18 cellular contexts compared by ENCODE assay signal in the genomic region with DNA sequence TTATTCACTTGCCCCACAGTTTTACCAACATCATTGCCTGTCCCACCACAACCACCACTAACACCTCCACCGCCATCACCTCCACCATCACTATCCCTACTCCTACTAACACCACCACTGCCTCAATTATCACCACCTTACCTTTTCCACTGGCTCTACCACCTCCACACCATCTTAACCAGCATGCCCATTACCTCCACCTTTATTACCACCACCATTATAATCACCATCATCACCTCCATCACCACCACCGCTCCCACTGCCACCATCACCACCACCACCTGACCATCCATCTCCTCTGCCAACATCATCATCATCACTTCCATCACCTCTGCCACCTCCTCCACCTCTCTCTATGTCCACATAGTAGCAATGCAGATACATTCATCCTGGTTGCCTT.
"Had no signal": no experiment of that assay in that cellular context is flagged by ENCODE, and none has a peak within 500 bp of the region (broad histone marks: within the 10 kb centered on the region; RNA-seq: fewer than 3 reads in every experiment).

No MANE protein-coding gene starts in this region.

- H3K4me3 Mint-ChIP-seq: activated CD4-positive, alpha-beta T cell treated with anti-CD3 and anti-CD28 coated beads, Interleukin-2, amount 10 ng/mL, durations not matched to agents 24 days and 14 days; activated CD8-positive, alpha-beta T cell treated with anti-CD3 and anti-CD28 coated beads, Interleukin-2, amount 10 ng/mL, durations not matched to agents 7 days and 5 days; activated naive CD8-positive, alpha-beta T cell treated with anti-CD3 and anti-CD28 coated beads, Interleukin-2, amount 10 ng/mL, durations not matched to agents 7 days and 5 days; activated T-cell treated with anti-CD3 and anti-CD28 coated beads, Interleukin-2, amount 50 U/mL, for 72 hours; dendritic cell treated with granulocyte-macrophage colony-stimulating factor and Interleukin-4, amounts not matched to agents 40 ng/mL and 50 ng/mL, for 4 days; stimulated activated naive CD8-positive, alpha-beta T cell treated with anti-CD3 and anti-CD28 coated beads, Interleukin-15, Interleukin-2, amounts not matched to agents 100 ng/mL and 50 ng/mL, for 24 hours; type B pancreatic cell had no signal

- H3K27me3 ChIP-seq: gastrocnemius medialis had no signal

- H3K36me3 Mint-ChIP-seq: activated naive CD8-positive, alpha-beta T cell treated with anti-CD3 and anti-CD28 coated beads, Interleukin-2, amount 10 ng/mL, durations not matched to agents 7 days and 5 days had no signal

- H3K9me3 ChIP-seq: gastrocnemius medialis, lower lobe of right lung had no signal

- H3K27ac Mint-ChIP-seq: activated CD4-positive, alpha-beta T cell treated with anti-CD3 and anti-CD28 coated beads, Interleukin-2, amount 10 ng/mL, durations not matched to agents 24 days and 14 days; activated CD8-positive, alpha-beta T cell treated with anti-CD3 and anti-CD28 coated beads, Interleukin-2, amount 10 ng/mL, durations not matched to agents 7 days and 5 days; activated naive CD8-positive, alpha-beta T cell treated with anti-CD3 and anti-CD28 coated beads, Interleukin-2, amount 10 ng/mL, durations not matched to agents 7 days and 5 days; activated T-cell treated with anti-CD3 and anti-CD28 coated beads, Interleukin-2, amount 50 U/mL, for 72 hours; dendritic cell treated with granulocyte-macrophage colony-stimulating factor and Interleukin-4, amounts not matched to agents 40 ng/mL and 50 ng/mL, for 4 days; stimulated activated naive CD8-positive, alpha-beta T cell treated with anti-CD3 and anti-CD28 coated beads, Interleukin-15, Interleukin-2, amounts not matched to agents 100 ng/mL and 50 ng/mL, for 24 hours; type B pancreatic cell had no signal

- H3K4me1 ChIP-seq: gastrocnemius medialis, lower lobe of right lung had no signal

- H3K9me3 Mint-ChIP-seq: activated CD4-positive, alpha-beta T cell treated with anti-CD3 and anti-CD28 coated beads, Interleukin-2, amount 10 ng/mL, durations not matched to agents 24 days and 14 days; activated naive CD8-positive, alpha-beta T cell treated with anti-CD3 and anti-CD28 coated beads, Interleukin-2, amount 10 ng/mL, durations not matched to agents 7 days and 5 days; dendritic cell treated with granulocyte-macrophage colony-stimulating factor and Interleukin-4, amounts not matched to agents 40 ng/mL and 50 ng/mL, for 4 days; type B pancreatic cell had no signal

- H3K27me3 Mint-ChIP-seq: dendritic cell treated with granulocyte-macrophage colony-stimulating factor and Interleukin-4, amounts not matched to agents 40 ng/mL and 50 ng/mL, for 4 days had no signal

- ATAC-seq: activated CD8-positive, alpha-beta T cell treated with anti-CD3 and anti-CD28 coated beads, Interleukin-2, amount 10 ng/mL, durations not matched to agents 7 days and 5 days; gastrocnemius medialis; left colon; lower lobe of right lung had no signal

- FAIRE-seq: bronchial epithelial cell had no signal

- H3K4me3 ChIP-seq: gastrocnemius medialis, lower lobe of right lung, skin epidermis had no signal

- DNase-seq: activated CD4-positive, alpha-beta T cell treated with anti-CD3 and anti-CD28 coated beads, Interleukin-2, amount 10 ng/mL, durations not matched to agents 24 days and 14 days; activated CD4-positive, CD25-positive, alpha-beta regulatory T cell; activated CD8-positive, alpha-beta memory T cell treated with anti-CD3 and anti-CD28 coated beads, Interleukin-2, amount 50 U/mL, for 4 hours; activated CD8-positive, alpha-beta T cell treated with anti-CD3 and anti-CD28 coated beads, Interleukin-2, amount 10 ng/mL, durations not matched to agents 7 days and 5 days; activated naive CD8-positive, alpha-beta T cell treated with anti-CD3 and anti-CD28 coated beads, Interleukin-2, amount 10 ng/mL, durations not matched to agents 7 days and 5 days; activated T-cell treated with anti-CD3 and anti-CD28 coated beads, Interleukin-2, amount 50 U/mL, for 72 hours; anterior cingulate cortex; effector memory CD4-positive, alpha-beta T cell; gastrocnemius medialis; left colon; lower lobe of right lung; posterior cingulate gyrus; retina had no signal

- H3K27ac ChIP-seq: gastrocnemius medialis, lower lobe of right lung, skin epidermis had no signal

- H3K36me3 ChIP-seq: gastrocnemius medialis, lower lobe of right lung had no signal
